25 cellular contexts compared by ENCODE assay signal in the genomic region with DNA sequence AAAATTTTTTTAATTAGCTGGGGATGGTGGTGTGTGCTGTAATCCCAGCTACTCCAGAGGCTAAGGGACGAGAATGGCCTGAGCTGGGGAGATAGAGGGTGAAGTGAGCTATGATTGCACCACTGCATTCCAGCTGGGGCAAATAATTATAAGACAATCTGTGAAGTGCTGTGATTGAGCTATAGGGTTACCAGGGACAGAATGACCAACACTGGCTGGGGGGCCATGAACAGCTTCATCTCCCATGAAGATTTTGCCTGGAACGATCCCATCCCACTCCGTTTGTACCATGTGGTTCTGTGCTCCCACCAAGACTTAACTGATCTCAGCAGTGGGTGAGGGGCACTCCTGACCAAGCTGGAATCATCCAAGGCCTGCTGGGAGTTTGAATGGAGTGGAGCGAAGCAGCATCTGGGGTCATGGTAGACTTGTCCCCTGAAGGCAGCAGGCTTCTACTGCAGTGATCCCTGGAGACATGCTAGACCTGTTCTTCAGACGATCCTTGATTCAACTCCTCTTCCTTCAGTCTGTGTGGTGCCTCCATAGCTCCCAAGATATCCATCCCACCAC.
"Had no signal": no experiment of that assay in that cellular context is flagged by ENCODE, and none has a peak within 500 bp of the region (broad histone marks: within the 10 kb centered on the region; RNA-seq: fewer than 3 reads in every experiment).

No MANE protein-coding gene starts in this region.

- H3K27me3 ChIP-seq: body of pancreas, spleen, upper lobe of left lung had no signal

- H3K27ac ChIP-seq: body of pancreas, lower lobe of right lung, spleen, thoracic aorta, upper lobe of left lung had no signal

- H3K27ac Mint-ChIP-seq: activated CD4-positive, alpha-beta T cell treated with anti-CD3 and anti-CD28 coated beads for 36 hours; activated naive CD8-positive, alpha-beta T cell treated with anti-CD3 and anti-CD28 coated beads, Interleukin-2, amount 50 U/mL, for 24 hours; dendritic cell treated with granulocyte-macrophage colony-stimulating factor and Interleukin-4, amounts not matched to agents 40 ng/mL and 50 ng/mL, for 4 days; naive thymus-derived CD4-positive, alpha-beta T cell; T-helper 2 cell treated with Interferon-gamma antibody and Interleukin-4, amounts not matched to agents 5 μg/mL and 100 μg/mL, for 36 hours had no signal

- H3K9me3 Mint-ChIP-seq: activated naive CD8-positive, alpha-beta T cell treated with anti-CD3 and anti-CD28 coated beads, Interleukin-2, amount 50 U/mL, for 24 hours; activated T-cell treated with anti-CD3 and anti-CD28 coated beads, Interleukin-2, amount 50 U/mL, for 4 hours; dendritic cell treated with granulocyte-macrophage colony-stimulating factor and Interleukin-4, amounts not matched to agents 40 ng/mL and 50 ng/mL, for 4 days; naive thymus-derived CD4-positive, alpha-beta T cell; neural crest cell; T-helper 2 cell treated with Interferon-gamma antibody and Interleukin-4, amounts not matched to agents 5 μg/mL and 100 μg/mL, for 36 hours had no signal

- H3K27me3 Mint-ChIP-seq: activated naive CD8-positive, alpha-beta T cell treated with anti-CD3 and anti-CD28 coated beads, Interleukin-2, amount 50 U/mL, for 24 hours had no signal

- H3K9me3 ChIP-seq: body of pancreas, lower lobe of right lung, spleen, thoracic aorta, upper lobe of left lung had no signal

- ATAC-seq: activated CD4-positive, alpha-beta T cell treated with anti-CD3 and anti-CD28 coated beads for 36 hours; activated naive CD8-positive, alpha-beta T cell treated with anti-CD3 and anti-CD28 coated beads, Interleukin-2, amount 50 U/mL, for 24 hours; activated T-cell treated with anti-CD3 and anti-CD28 coated beads, Interleukin-2, amount 50 U/mL, for 4 hours; body of pancreas; left lobe of liver; lower lobe of right lung; naive thymus-derived CD4-positive, alpha-beta T cell had no signal

- H3K4me3 ChIP-seq: body of pancreas, lower lobe of right lung, spleen, thoracic aorta, upper lobe of left lung had no signal

- H3K36me3 ChIP-seq: lower lobe of right lung, spleen, thoracic aorta, upper lobe of left lung had no signal

- DNase-seq: activated CD4-positive, alpha-beta T cell treated with anti-CD3 and anti-CD28 coated beads for 36 hours; activated CD4-positive, alpha-beta T cell treated with anti-CD3 and anti-CD28 coated beads, Interleukin-2, amount 50 U/mL, for 4 hours; activated CD8-positive, alpha-beta memory T cell treated with anti-CD3 and anti-CD28 coated beads, Interleukin-2, amount 50 U/mL, for 48 hours; activated naive CD4-positive, alpha-beta T cell treated with anti-CD3 and anti-CD28 coated beads, Interleukin-2, amount 50 U/mL, for 16 hours; activated naive CD8-positive, alpha-beta T cell treated with anti-CD3 and anti-CD28 coated beads, Interleukin-2, amount 50 U/mL, for 24 hours; activated T-cell treated with anti-CD3 and anti-CD28 coated beads, Interleukin-2, amount 50 U/mL, for 4 hours; anterior cingulate cortex; body of pancreas; effector CD4-positive, alpha-beta T cell; erythroblast; foreskin fibroblast; kidney; lower lobe of right lung; naive thymus-derived CD4-positive, alpha-beta T cell; posterior cingulate gyrus; retina; spleen; stimulated activated CD4-positive, alpha-beta T cell treated with anti-CD3 and anti-CD28 coated beads, Interleukin-4, amount 100 ng/mL, for 1 hour; stimulated activated naive CD4-positive, alpha-beta T cell; upper lobe of left lung had no signal

- H3K4me1 ChIP-seq: lower lobe of right lung, spleen, upper lobe of left lung had no signal

- H3K36me3 Mint-ChIP-seq: naive thymus-derived CD4-positive, alpha-beta T cell had no signal

- H3K4me1 Mint-ChIP-seq: activated CD4-positive, alpha-beta T cell treated with anti-CD3 and anti-CD28 coated beads for 36 hours; activated naive CD8-positive, alpha-beta T cell treated with anti-CD3 and anti-CD28 coated beads, Interleukin-2, amount 50 U/mL, for 24 hours; naive thymus-derived CD4-positive, alpha-beta T cell had no signal

- H3K4me3 Mint-ChIP-seq: activated CD4-positive, alpha-beta T cell treated with anti-CD3 and anti-CD28 coated beads for 36 hours; activated naive CD8-positive, alpha-beta T cell treated with anti-CD3 and anti-CD28 coated beads, Interleukin-2, amount 50 U/mL, for 24 hours; activated T-cell treated with anti-CD3 and anti-CD28 coated beads, Interleukin-2, amount 50 U/mL, for 4 hours; dendritic cell treated with granulocyte-macrophage colony-stimulating factor and Interleukin-4, amounts not matched to agents 40 ng/mL and 50 ng/mL, for 4 days; naive thymus-derived CD4-positive, alpha-beta T cell; neural crest cell; T-helper 2 cell treated with Interferon-gamma antibody and Interleukin-4, amounts not matched to agents 5 μg/mL and 100 μg/mL, for 36 hours had no signal
